2 cellular contexts compared by ENCODE assay signal in the genomic region with DNA sequence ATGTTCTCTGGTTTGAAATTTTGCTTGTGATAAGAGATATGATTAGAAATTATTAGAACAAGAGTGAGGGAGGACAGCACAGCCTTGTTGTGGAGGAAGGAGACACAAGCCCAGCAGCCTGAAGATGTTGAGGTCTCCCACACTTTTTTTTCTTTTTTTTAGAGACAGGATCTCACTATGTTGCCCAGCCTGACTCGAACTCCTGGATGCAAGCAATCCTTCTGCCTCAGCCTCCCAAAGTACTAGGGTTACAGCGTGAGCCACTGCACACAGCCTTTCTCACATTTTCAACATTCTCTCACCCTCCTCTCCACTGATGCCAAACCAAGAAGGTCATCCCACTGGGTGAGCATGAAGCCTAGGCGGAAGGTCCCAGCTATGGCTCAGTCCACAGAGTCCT.
A peak's percentile ranks its signal among the peaks of the same experiment; 100 is the strongest.
TF ChIP-seq lines count a peak whose summit lies in the region.

No MANE protein-coding gene starts in this region.

TF ChIP-seq in A549, 52 proteins besides CTCF, POLR2A, EP300 and RAD21:
- TF ChIP-seq, protein P1, sequence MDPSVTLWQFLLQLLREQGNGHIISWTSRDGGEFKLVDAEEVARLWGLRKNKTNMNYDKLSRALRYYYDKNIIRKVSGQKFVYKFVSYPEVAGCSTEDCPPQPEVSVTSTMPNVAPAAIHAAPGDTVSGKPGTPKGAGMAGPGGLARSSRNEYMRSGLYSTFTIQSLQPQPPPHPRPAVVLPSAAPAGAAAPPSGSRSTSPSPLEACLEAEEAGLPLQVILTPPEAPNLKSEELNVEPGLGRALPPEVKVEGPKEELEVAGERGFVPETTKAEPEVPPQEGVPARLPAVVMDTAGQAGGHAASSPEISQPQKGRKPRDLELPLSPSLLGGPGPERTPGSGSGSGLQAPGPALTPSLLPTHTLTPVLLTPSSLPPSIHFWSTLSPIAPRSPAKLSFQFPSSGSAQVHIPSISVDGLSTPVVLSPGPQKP (IDR thresholded peaks at IDR 0.05; ENCODE audit: low read depth, low read length) = no peak
- TF ChIP-seq NFE2L2 (conservative IDR thresholded peaks at IDR 0.05; ENCODE audit: low read length) = no peak
- no peak for TF ChIP-seq NPAS2 (CRISPR knock-in tag; IDR thresholded peaks at IDR 0.05; ENCODE audit: borderline replicate concordance)
- TF ChIP-seq, protein P2, sequence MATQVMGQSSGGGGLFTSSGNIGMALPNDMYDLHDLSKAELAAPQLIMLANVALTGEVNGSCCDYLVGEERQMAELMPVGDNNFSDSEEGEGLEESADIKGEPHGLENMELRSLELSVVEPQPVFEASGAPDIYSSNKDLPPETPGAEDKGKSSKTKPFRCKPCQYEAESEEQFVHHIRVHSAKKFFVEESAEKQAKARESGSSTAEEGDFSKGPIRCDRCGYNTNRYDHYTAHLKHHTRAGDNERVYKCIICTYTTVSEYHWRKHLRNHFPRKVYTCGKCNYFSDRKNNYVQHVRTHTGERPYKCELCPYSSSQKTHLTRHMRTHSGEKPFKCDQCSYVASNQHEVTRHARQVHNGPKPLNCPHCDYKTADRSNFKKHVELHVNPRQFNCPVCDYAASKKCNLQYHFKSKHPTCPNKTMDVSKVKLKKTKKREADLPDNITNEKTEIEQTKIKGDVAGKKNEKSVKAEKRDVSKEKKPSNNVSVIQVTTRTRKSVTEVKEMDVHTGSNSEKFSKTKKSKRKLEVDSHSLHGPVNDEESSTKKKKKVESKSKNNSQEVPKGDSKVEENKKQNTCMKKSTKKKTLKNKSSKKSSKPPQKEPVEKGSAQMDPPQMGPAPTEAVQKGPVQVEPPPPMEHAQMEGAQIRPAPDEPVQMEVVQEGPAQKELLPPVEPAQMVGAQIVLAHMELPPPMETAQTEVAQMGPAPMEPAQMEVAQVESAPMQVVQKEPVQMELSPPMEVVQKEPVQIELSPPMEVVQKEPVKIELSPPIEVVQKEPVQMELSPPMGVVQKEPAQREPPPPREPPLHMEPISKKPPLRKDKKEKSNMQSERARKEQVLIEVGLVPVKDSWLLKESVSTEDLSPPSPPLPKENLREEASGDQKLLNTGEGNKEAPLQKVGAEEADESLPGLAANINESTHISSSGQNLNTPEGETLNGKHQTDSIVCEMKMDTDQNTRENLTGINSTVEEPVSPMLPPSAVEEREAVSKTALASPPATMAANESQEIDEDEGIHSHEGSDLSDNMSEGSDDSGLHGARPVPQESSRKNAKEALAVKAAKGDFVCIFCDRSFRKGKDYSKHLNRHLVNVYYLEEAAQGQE (IDR thresholded peaks at IDR 0.05) = no peak
- no peak for TF ChIP-seq POLR2AphosphoS2 (conservative IDR thresholded peaks at IDR 0.05; ENCODE audit: low read length)
- no peak for TF ChIP-seq TP53 (CRISPR knock-in tag; IDR thresholded peaks at IDR 0.05)
- TF ChIP-seq, protein P3, sequence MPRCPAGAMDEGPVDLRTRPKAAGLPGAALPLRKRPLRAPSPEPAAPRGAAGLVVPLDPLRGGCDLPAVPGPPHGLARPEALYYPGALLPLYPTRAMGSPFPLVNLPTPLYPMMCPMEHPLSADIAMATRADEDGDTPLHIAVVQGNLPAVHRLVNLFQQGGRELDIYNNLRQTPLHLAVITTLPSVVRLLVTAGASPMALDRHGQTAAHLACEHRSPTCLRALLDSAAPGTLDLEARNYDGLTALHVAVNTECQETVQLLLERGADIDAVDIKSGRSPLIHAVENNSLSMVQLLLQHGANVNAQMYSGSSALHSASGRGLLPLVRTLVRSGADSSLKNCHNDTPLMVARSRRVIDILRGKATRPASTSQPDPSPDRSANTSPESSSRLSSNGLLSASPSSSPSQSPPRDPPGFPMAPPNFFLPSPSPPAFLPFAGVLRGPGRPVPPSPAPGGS (IDR thresholded peaks at IDR 0.05) = no peak
- no peak for TF ChIP-seq KDM1A (IDR thresholded peaks at IDR 0.05; ENCODE audit: low read depth)
- no peak for TF ChIP-seq PHF8 (IDR thresholded peaks at IDR 0.05; ENCODE audit: borderline replicate concordance, low read depth)
- TF ChIP-seq ZSCAN20 (CRISPR knock-in tag; IDR thresholded peaks at IDR 0.05) = no peak
- TF ChIP-seq, protein P4, sequence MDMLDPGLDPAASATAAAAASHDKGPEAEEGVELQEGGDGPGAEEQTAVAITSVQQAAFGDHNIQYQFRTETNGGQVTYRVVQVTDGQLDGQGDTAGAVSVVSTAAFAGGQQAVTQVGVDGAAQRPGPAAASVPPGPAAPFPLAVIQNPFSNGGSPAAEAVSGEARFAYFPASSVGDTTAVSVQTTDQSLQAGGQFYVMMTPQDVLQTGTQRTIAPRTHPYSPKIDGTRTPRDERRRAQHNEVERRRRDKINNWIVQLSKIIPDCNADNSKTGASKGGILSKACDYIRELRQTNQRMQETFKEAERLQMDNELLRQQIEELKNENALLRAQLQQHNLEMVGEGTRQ (IDR thresholded peaks at IDR 0.05) = no peak
- TF ChIP-seq MAZ (IDR thresholded peaks at IDR 0.05; ENCODE audit: borderline replicate concordance, low read depth, low read length) = no peak
- TF ChIP-seq, protein P5, sequence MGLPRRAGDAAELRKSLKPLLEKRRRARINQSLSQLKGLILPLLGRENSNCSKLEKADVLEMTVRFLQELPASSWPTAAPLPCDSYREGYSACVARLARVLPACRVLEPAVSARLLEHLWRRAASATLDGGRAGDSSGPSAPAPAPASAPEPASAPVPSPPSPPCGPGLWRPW (IDR thresholded peaks at IDR 0.05) = no peak
- no peak for TF ChIP-seq JUN (IDR thresholded peaks at IDR 0.05)
- TF ChIP-seq MAFK (IDR thresholded peaks at IDR 0.05; ENCODE audit: partially characterized antibody) = no peak
- TF ChIP-seq EHMT2 (IDR thresholded peaks at IDR 0.05; ENCODE audit: low read depth) = no peak
- TF ChIP-seq CEBPB (IDR thresholded peaks at IDR 0.05) = no peak
- no peak for TF ChIP-seq NR3C1 (IDR thresholded peaks at IDR 0.05)
- no peak for TF ChIP-seq HEYL (CRISPR knock-in tag; IDR thresholded peaks at IDR 0.05)
- TF ChIP-seq, protein P6, sequence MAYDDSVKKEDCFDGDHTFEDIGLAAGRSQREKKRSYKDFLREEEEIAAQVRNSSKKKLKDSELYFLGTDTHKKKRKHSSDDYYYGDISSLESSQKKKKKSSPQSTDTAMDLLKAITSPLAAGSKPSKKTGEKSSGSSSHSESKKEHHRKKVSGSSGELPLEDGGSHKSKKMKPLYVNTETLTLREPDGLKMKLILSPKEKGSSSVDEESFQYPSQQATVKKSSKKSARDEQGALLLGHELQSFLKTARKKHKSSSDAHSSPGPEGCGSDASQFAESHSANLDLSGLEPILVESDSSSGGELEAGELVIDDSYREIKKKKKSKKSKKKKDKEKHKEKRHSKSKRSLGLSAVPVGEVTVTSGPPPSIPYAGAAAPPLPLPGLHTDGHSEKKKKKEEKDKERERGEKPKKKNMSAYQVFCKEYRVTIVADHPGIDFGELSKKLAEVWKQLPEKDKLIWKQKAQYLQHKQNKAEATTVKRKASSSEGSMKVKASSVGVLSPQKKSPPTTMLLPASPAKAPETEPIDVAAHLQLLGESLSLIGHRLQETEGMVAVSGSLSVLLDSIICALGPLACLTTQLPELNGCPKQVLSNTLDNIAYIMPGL (CRISPR knock-in tag; IDR thresholded peaks at IDR 0.05; ENCODE audit: borderline replicate concordance) = no peak

TF ChIP-seq in K562, 482 proteins besides CTCF, POLR2A, EP300 and RAD21:
- TF ChIP-seq TCFL5 (CRISPR knock-in tag; conservative IDR thresholded peaks at IDR 0.05) (no peak), L3MBTL2 (IDR thresholded peaks at IDR 0.05) (no peak), RBM25 (IDR thresholded peaks at IDR 0.05; ENCODE audit: low read depth, low read length, severe bottlenecking) (peak; percentile 38), SP2 (IDR thresholded peaks at IDR 0.05; ENCODE audit: extremely low read depth, low read depth, low read length, poor library complexity, severe bottlenecking) (no peak), KDM1A (IDR thresholded peaks at IDR 0.05) (0 out of 4 replicates have a peak, but pooled peaks of 1 of the 2 experiments have one; percentile 19), ATF7 (IDR thresholded peaks at IDR 0.05) (no peak), CCNT2 (IDR thresholded peaks at IDR 0.05; ENCODE audit: borderline replicate concordance, extremely low read depth, insufficient read length, low read depth, low read length) (no peak), ZNF121 (CRISPR knock-in tag; conservative IDR thresholded peaks at IDR 0.05) (peak; percentile 67)
- TF ChIP-seq, protein P7, sequence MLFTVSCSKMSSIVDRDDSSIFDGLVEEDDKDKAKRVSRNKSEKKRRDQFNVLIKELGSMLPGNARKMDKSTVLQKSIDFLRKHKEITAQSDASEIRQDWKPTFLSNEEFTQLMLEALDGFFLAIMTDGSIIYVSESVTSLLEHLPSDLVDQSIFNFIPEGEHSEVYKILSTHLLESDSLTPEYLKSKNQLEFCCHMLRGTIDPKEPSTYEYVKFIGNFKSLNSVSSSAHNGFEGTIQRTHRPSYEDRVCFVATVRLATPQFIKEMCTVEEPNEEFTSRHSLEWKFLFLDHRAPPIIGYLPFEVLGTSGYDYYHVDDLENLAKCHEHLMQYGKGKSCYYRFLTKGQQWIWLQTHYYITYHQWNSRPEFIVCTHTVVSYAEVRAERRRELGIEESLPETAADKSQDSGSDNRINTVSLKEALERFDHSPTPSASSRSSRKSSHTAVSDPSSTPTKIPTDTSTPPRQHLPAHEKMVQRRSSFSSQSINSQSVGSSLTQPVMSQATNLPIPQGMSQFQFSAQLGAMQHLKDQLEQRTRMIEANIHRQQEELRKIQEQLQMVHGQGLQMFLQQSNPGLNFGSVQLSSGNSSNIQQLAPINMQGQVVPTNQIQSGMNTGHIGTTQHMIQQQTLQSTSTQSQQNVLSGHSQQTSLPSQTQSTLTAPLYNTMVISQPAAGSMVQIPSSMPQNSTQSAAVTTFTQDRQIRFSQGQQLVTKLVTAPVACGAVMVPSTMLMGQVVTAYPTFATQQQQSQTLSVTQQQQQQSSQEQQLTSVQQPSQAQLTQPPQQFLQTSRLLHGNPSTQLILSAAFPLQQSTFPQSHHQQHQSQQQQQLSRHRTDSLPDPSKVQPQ (CRISPR knock-in tag; IDR thresholded peaks at IDR 0.05; ENCODE audit: borderline replicate concordance) = no peak
TF ChIP-seq in K562: peak in this region for 3.
